12 cellular contexts compared by ENCODE assay signal in the genomic region with DNA sequence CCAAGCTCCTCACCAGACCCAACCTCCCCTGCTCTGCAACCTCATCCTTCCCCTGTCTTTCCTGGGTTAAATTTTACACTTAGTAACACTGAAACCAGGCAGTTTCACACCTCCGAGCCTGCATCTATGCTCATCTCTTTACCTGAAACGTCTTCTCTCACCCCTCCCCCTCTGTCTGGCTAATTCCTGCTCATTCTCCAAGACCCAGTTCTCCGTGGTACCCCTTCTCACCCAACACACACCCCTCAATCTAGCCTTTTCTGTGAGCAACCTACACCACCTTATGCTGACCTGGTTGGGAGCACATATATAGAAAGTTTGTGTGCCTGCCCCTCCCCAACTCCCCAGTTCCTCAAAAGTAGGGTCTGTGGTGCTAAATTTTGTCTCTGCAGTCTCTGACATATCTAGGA. TPM values are rescaled to one million over a fixed set of nuclear protein-coding genes. Genes with fewer than 3 reads are reported as not detected.
DNase-seq lines count a peak whose midpoint lies in the region; ATAC-seq and TF ChIP-seq lines count a peak whose summit lies in the region.
"Had no signal": no experiment of that assay in that cellular context is flagged by ENCODE, and none has a peak within 500 bp of the region (broad histone marks: within the 10 kb centered on the region; RNA-seq: fewer than 3 reads in every experiment).

No MANE protein-coding gene starts in this region.

- no peaks in the 10 kb centered on the region for H3K9me3 Mint-ChIP-seq in activated T-cell treated with anti-CD3 and anti-CD28 coated beads, Interleukin-2, amount 50 U/mL, for 4 hours
- no peaks in the 10 kb centered on the region for H3K9me3 Mint-ChIP-seq in type B pancreatic cell
- peaks cover 1% of the 10 kb centered on the region for H3K9me3 Mint-ChIP-seq in glutamatergic neuron (ENCODE audit: unreplicated experiment)
- H3K9me3 Mint-ChIP-seq: T-helper 2 cell treated with Interferon-gamma antibody and Interleukin-4, amounts not matched to agents 5 μg/mL and 100 μg/mL, for 36 hours had no signal

- H3K27ac Mint-ChIP-seq in type B pancreatic cell = no peak overlapping the region
- H3K27ac Mint-ChIP-seq in glutamatergic neuron (ENCODE audit: unreplicated experiment) = no peak overlapping the region
- H3K27ac Mint-ChIP-seq: T-helper 2 cell treated with Interferon-gamma antibody and Interleukin-4, amounts not matched to agents 5 μg/mL and 100 μg/mL, for 36 hours had no signal

- H3K36me3 Mint-ChIP-seq in activated T-cell treated with anti-CD3 and anti-CD28 coated beads, Interleukin-2, amount 50 U/mL, for 4 hours (ENCODE audit: insufficient read depth) = no peaks in the 10 kb centered on the region
- H3K36me3 Mint-ChIP-seq in type B pancreatic cell = no peaks in the 10 kb centered on the region
- no peaks in the 10 kb centered on the region for H3K36me3 Mint-ChIP-seq in glutamatergic neuron (ENCODE audit: unreplicated experiment)

- peaks cover 6% of the 10 kb centered on the region for H3K4me1 Mint-ChIP-seq in activated T-cell treated with anti-CD3 and anti-CD28 coated beads, Interleukin-2, amount 50 U/mL, for 4 hours (ENCODE audit: low read depth)
- H3K4me1 Mint-ChIP-seq in type B pancreatic cell (ENCODE audit: unreplicated experiment) = peaks cover 14% of the 10 kb centered on the region
- H3K4me1 Mint-ChIP-seq in glutamatergic neuron (ENCODE audit: low read depth, unreplicated experiment) = peaks cover 12% of the 10 kb centered on the region

- H3K27me3 Mint-ChIP-seq in activated T-cell treated with anti-CD3 and anti-CD28 coated beads, Interleukin-2, amount 50 U/mL, for 4 hours (ENCODE audit: low read depth) = peaks cover 36% of the 10 kb centered on the region
- H3K27me3 Mint-ChIP-seq in type B pancreatic cell (peaks cover 28% of the 10 kb centered on the region), glutamatergic neuron (ENCODE audit: unreplicated experiment) (peaks cover 6% of the 10 kb centered on the region)

- TF ChIP-seq CTCF in type B pancreatic cell (conservative IDR thresholded peaks at IDR 0.05) (no peak), glutamatergic neuron (IDR thresholded peaks at IDR 0.05; ENCODE audit: partially characterized antibody, unreplicated experiment) (no peak)

- peak; percentile 12 to 17 for DNase-seq in activated T-cell treated with anti-CD3 and anti-CD28 coated beads, Interleukin-2, amount 50 U/mL, for 48 hours
- DNase-seq in activated T-cell treated with anti-CD3 and anti-CD28 coated beads, Interleukin-2, amount 50 U/mL, for 4 hours = no peak
- DNase-seq in type B pancreatic cell (ENCODE audit: extremely low spot score, unreplicated experiment) (peak; percentile 10), glutamatergic neuron (no peak), HT-29 (ENCODE audit: low spot score) (no peak)
- DNase-seq: DMS 273 treated with DMSO at 0.1 percent for 48 hours, NCI-H146, upper lobe of right lung had no signal

- H3K4me3 Mint-ChIP-seq in activated T-cell treated with anti-CD3 and anti-CD28 coated beads, Interleukin-2, amount 50 U/mL, for 4 hours = no peak overlapping the region
- H3K4me3 Mint-ChIP-seq in type B pancreatic cell (no peak overlapping the region), glutamatergic neuron (ENCODE audit: unreplicated experiment) (no peak overlapping the region)
- H3K4me3 Mint-ChIP-seq: T-helper 2 cell treated with Interferon-gamma antibody and Interleukin-4, amounts not matched to agents 5 μg/mL and 100 μg/mL, for 36 hours had no signal

- ATAC-seq in activated T-cell treated with anti-CD3 and anti-CD28 coated beads, Interleukin-2, amount 50 U/mL, for 4 hours = no peak
- ATAC-seq in GM21737 (IDR thresholded peaks at IDR 0.05; ENCODE audit: unreplicated experiment) = peak; percentile 45
- peak; percentile 46 for ATAC-seq in HG03196 (IDR thresholded peaks at IDR 0.05; ENCODE audit: unreplicated experiment)
- ATAC-seq in HG03520 (IDR thresholded peaks at IDR 0.05; ENCODE audit: unreplicated experiment) = no peak
- ATAC-seq: upper lobe of right lung had no signal

RNA-seq across cellular contexts. Expression of a gene that starts 3.7 kb away (rescaled TPM):
- total RNA-seq in activated T-cell treated with anti-CD3 and anti-CD28 coated beads, Interleukin-2, amount 50 U/mL, for 4 hours = under 1 TPM; 0.10 to 0.16 (median 0.11) TPM
- total RNA-seq in type B pancreatic cell (ENCODE audit: low replicate concordance) (0.31 and 2.9 TPM in 2 replicates), glutamatergic neuron (ENCODE audit: unreplicated experiment) (4.1 TPM)
- total RNA-seq in HT-29 (2014; rRNA removed; shearing (Covaris generic)) = 0.65 TPM in 1 of 2 replicates, not detected in the other

Comparison
In these comparisons a context has a peak if more than half of its experiments do, and no peak if none do; other contexts are left out.
1. DNase-seq: peak in activated T-cell treated with anti-CD3 and anti-CD28 coated beads, Interleukin-2, amount 50 U/mL, for 48 hours (2 of 2) and type B pancreatic cell (single experiment); none in activated T-cell treated with anti-CD3 and anti-CD28 coated beads, Interleukin-2, amount 50 U/mL, for 4 hours (single experiment), glutamatergic neuron (single experiment) and HT-29 (single experiment).
2. ATAC-seq: peak in GM21737 (single experiment) and HG03196 (single experiment); none in activated T-cell treated with anti-CD3 and anti-CD28 coated beads, Interleukin-2, amount 50 U/mL, for 4 hours (0 of 2) and HG03520 (single experiment).